In genomic region chr1:174008261-174008660, GRCh38 we compare ENCODE assay signal across 1 cellular context.
TF ChIP-seq lines count a peak whose summit lies in the region.

No MANE protein-coding gene starts in this region.

TF ChIP-seq in IMR-90, 13 proteins besides CTCF, POLR2A, EP300 and RAD21 (continued from another document):
- TF ChIP-seq FOS (IDR thresholded peaks at IDR 0.05; ENCODE audit: low read depth, low read length), result no peak
- no peak for TF ChIP-seq CHD1 (IDR thresholded peaks at IDR 0.05; ENCODE audit: low read depth, low read length)
TF ChIP-seq in IMR-90: peak in this region for 0.
